ENCODE assay signal across 8 cellular contexts in the genomic region with DNA sequence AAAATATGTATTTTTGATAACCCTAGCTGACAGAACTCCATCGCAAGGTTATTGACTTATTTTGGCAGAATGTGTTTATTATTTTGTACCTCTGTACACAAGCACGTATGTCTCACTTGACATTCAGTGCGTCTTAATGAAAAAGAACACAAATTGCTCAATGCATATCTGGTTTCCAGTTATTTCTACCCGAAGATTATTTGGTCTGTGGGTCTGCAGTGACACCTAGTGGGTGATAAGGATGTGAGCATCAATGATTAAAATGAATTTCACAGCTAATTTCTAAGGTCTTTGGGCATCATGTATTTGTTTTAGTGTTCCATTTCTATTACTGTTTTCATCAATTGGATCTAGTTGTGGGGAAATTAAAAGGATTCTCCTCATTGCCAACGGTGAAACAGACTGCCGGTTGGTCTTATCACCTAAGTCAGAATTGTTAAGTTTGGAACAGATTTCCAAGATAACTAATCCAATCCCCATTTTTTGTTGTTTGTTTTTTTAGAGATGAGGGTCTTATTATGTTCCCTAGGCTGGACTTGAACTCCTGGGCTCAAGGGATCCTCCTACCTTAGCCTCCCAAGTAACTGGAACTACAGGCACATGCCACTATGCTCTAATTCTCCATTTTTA. TPM values are rescaled to one million over a fixed set of nuclear protein-coding genes. Genes with fewer than 3 reads are reported as not detected.
DNase-seq lines count a peak whose midpoint lies in the region; ATAC-seq and TF ChIP-seq lines count a peak whose summit lies in the region.

No MANE protein-coding gene starts in this region.

- TF ChIP-seq CTCF in AG09309 (IDR thresholded peaks at IDR 0.05; ENCODE audit: control insufficient read depth, insufficient read depth, low read depth, low read length, missing control alignments): peak; percentile 81
- TF ChIP-seq CTCF in GM13976 (IDR thresholded peaks at IDR 0.05; ENCODE audit: borderline replicate concordance, control extremely low read depth, extremely low read depth, insufficient read depth, missing control alignments): peak; percentile 70
- peak; percentile 90 for TF ChIP-seq CTCF in neural cell (IDR thresholded peaks at IDR 0.05; ENCODE audit: poor library complexity, severe bottlenecking)

- no peaks in the 10 kb centered on the region for H3K27me3 ChIP-seq in neural cell (ENCODE audit: insufficient read depth, low read depth, low read length)

- in situ Hi-C loops in GM13976 (cut with MboI; ENCODE audit: low sequenced_read_pairs, unreplicated experiment): no loop called here

- H4K20me1 ChIP-seq in neural cell (ENCODE audit: insufficient read depth): no peaks in the 10 kb centered on the region

- no peaks in the 10 kb centered on the region for H3K9me3 Mint-ChIP-seq in activated CD4-positive, alpha-beta T cell treated with anti-CD3 and anti-CD28 coated beads, Interleukin-2, amount 10 ng/mL, durations not matched to agents 24 days and 14 days

- H2AFZ ChIP-seq in neural cell (ENCODE audit: low read depth, low read length): no peak overlapping the region

- H3K27me3 Mint-ChIP-seq in activated CD4-positive, alpha-beta T cell treated with anti-CD3 and anti-CD28 coated beads, Interleukin-2, amount 10 ng/mL, durations not matched to agents 24 days and 14 days: no peaks in the 10 kb centered on the region

- H3K4me2 ChIP-seq in neural cell (ENCODE audit: low read length): no peak overlapping the region

- peaks cover 27% of the 10 kb centered on the region for H3K36me3 Mint-ChIP-seq in activated CD4-positive, alpha-beta T cell treated with anti-CD3 and anti-CD28 coated beads, Interleukin-2, amount 10 ng/mL, durations not matched to agents 24 days and 14 days (ENCODE audit: low read depth)

- H3K4me3 ChIP-seq in AG09309 (ENCODE audit: control insufficient read depth, low read depth, low read length) (no peak overlapping the region), neural cell (ENCODE audit: low read length) (no peak overlapping the region)

- intact Hi-C loops in activated CD4-positive, alpha-beta T cell treated with anti-CD3 and anti-CD28 coated beads, Interleukin-2, amount 10 ng/mL, durations not matched to agents 24 days and 14 days (cut with micrococcal nuclease): loop anchor here (1.0 to 5.0 kb wide), 2 partner anchors 288 to 737 kb away; no protein-coding TSS in a partner anchor

- H3K27ac ChIP-seq in neural cell (ENCODE audit: low read length): no peak overlapping the region

- peak; percentile 93 for TF ChIP-seq RAD21 in neural cell (conservative IDR thresholded peaks at IDR 0.05)

- H3K4me3 Mint-ChIP-seq in activated CD4-positive, alpha-beta T cell treated with anti-CD3 and anti-CD28 coated beads, Interleukin-2, amount 10 ng/mL, durations not matched to agents 24 days and 14 days: no peak overlapping the region

- H3K36me3 ChIP-seq in neural cell (ENCODE audit: insufficient read depth, low read length): peaks cover 3% of the 10 kb centered on the region

- no peaks in the 10 kb centered on the region for H3K9me3 ChIP-seq in neural cell (ENCODE audit: low read length)

- H3K27ac Mint-ChIP-seq in activated CD4-positive, alpha-beta T cell treated with anti-CD3 and anti-CD28 coated beads, Interleukin-2, amount 10 ng/mL, durations not matched to agents 24 days and 14 days: no peak overlapping the region

- H3K9me2 ChIP-seq in neural cell (ENCODE audit: insufficient read depth, low read length): no peaks in the 10 kb centered on the region

- no peak for ATAC-seq in HG02852 (IDR thresholded peaks at IDR 0.05; ENCODE audit: unreplicated experiment)

- TF ChIP-seq EP300 in neural cell (conservative IDR thresholded peaks at IDR 0.05; ENCODE audit: poor library complexity, severe bottlenecking): no peak

- peaks cover 1% of the 10 kb centered on the region for H3K4me1 Mint-ChIP-seq in activated CD4-positive, alpha-beta T cell treated with anti-CD3 and anti-CD28 coated beads, Interleukin-2, amount 10 ng/mL, durations not matched to agents 24 days and 14 days

- no peaks in the 10 kb centered on the region for H3K79me2 ChIP-seq in neural cell (replicated peaks; ENCODE audit: insufficient read depth, low read length)

- no peak for TF ChIP-seq POLR2A in erythroblast (IDR thresholded peaks at IDR 0.05; ENCODE audit: low read length)

- H3F3A ChIP-seq in neural cell (ENCODE audit: insufficient read depth, low read length, poor library complexity, severe bottlenecking): no peaks in the 10 kb centered on the region

- DNase-seq in AG09309 (ENCODE audit: low read depth): no peak
- DNase-seq in GM13976 (ENCODE audit: low spot score): peak; percentile 56
- peak; percentile 45 for DNase-seq in NCI-H2227 treated with DMSO at 0.1 percent for 48 hours (lab: John Stamatoyannopoulos, UW)
- peak; percentile 84 for DNase-seq in activated CD4-positive, alpha-beta T cell treated with anti-CD3 and anti-CD28 coated beads, Interleukin-2, amount 10 ng/mL, durations not matched to agents 24 days and 14 days
- DNase-seq in erythroblast (lab: John Stamatoyannopoulos, UW): peak; percentile 78 to 86
- no peak for DNase-seq in cortex of kidney (lab: John Stamatoyannopoulos, UW)

- no peak overlapping the region for H3K9ac ChIP-seq in neural cell (ENCODE audit: low read length)

TF ChIP-seq in neural cell, 6 proteins besides CTCF, POLR2A, EP300 and RAD21:
- TF ChIP-seq SMC3 (conservative IDR thresholded peaks at IDR 0.05; ENCODE audit: poor library complexity) (peak; percentile 96), REST (IDR thresholded peaks at IDR 0.05; ENCODE audit: borderline replicate concordance) (no peak)
TF ChIP-seq in neural cell: peak in this region for 1.

RNA-seq across cellular contexts. Expression of gene DDX20, which starts 13.9 kb away (rescaled TPM):
- 18.7 and 24.2 TPM in 2 replicates for total RNA-seq in activated CD4-positive, alpha-beta T cell treated with anti-CD3 and anti-CD28 coated beads, Interleukin-2, amount 10 ng/mL, durations not matched to agents 24 days and 14 days
- polyA plus RNA-seq in neural cell: 26.5 and 30.0 TPM in 2 replicates
- polyA minus RNA-seq in neural cell: 37.5 and 40.5 TPM in 2 replicates

RNA-seq across cellular contexts. Expression of gene INKA2, which starts 30.4 kb away (rescaled TPM):
- 2.4 and 2.6 TPM in 2 replicates for total RNA-seq in activated CD4-positive, alpha-beta T cell treated with anti-CD3 and anti-CD28 coated beads, Interleukin-2, amount 10 ng/mL, durations not matched to agents 24 days and 14 days
- 0.77 and 0.84 TPM in 2 replicates for polyA plus RNA-seq in neural cell
- polyA minus RNA-seq in neural cell: 1.5 and 1.6 TPM in 2 replicates

Comparison
In these comparisons a context has a peak if more than half of its experiments do, and no peak if none do; other contexts are left out.
1. DNase-seq: peak in GM13976 (single experiment), NCI-H2227 treated with DMSO at 0.1 percent for 48 hours (single experiment), activated CD4-positive, alpha-beta T cell treated with anti-CD3 and anti-CD28 coated beads, Interleukin-2, amount 10 ng/mL, durations not matched to agents 24 days and 14 days (single experiment) and erythroblast (2 of 2); none in AG09309 (single experiment) and cortex of kidney (single experiment).
2. Peak in every context shown above with its lines, with median percentiles within 50 percentile points of each other: CTCF ChIP-seq.